Comparison of ENCODE assay signal across 1 cellular context in genomic region chr5:181204561-181205401, GRCh38.
TF ChIP-seq lines count a peak whose summit lies in the region.

TSS of gene TRIM7 (minus strand) at chr5:181205196. CDS start at chr5:181205110, 86 bp downstream.

TF ChIP-seq in K562, 482 proteins besides CTCF, POLR2A, EP300 and RAD21 (continued from another document and continues in another):
- TF ChIP-seq, protein P1, sequence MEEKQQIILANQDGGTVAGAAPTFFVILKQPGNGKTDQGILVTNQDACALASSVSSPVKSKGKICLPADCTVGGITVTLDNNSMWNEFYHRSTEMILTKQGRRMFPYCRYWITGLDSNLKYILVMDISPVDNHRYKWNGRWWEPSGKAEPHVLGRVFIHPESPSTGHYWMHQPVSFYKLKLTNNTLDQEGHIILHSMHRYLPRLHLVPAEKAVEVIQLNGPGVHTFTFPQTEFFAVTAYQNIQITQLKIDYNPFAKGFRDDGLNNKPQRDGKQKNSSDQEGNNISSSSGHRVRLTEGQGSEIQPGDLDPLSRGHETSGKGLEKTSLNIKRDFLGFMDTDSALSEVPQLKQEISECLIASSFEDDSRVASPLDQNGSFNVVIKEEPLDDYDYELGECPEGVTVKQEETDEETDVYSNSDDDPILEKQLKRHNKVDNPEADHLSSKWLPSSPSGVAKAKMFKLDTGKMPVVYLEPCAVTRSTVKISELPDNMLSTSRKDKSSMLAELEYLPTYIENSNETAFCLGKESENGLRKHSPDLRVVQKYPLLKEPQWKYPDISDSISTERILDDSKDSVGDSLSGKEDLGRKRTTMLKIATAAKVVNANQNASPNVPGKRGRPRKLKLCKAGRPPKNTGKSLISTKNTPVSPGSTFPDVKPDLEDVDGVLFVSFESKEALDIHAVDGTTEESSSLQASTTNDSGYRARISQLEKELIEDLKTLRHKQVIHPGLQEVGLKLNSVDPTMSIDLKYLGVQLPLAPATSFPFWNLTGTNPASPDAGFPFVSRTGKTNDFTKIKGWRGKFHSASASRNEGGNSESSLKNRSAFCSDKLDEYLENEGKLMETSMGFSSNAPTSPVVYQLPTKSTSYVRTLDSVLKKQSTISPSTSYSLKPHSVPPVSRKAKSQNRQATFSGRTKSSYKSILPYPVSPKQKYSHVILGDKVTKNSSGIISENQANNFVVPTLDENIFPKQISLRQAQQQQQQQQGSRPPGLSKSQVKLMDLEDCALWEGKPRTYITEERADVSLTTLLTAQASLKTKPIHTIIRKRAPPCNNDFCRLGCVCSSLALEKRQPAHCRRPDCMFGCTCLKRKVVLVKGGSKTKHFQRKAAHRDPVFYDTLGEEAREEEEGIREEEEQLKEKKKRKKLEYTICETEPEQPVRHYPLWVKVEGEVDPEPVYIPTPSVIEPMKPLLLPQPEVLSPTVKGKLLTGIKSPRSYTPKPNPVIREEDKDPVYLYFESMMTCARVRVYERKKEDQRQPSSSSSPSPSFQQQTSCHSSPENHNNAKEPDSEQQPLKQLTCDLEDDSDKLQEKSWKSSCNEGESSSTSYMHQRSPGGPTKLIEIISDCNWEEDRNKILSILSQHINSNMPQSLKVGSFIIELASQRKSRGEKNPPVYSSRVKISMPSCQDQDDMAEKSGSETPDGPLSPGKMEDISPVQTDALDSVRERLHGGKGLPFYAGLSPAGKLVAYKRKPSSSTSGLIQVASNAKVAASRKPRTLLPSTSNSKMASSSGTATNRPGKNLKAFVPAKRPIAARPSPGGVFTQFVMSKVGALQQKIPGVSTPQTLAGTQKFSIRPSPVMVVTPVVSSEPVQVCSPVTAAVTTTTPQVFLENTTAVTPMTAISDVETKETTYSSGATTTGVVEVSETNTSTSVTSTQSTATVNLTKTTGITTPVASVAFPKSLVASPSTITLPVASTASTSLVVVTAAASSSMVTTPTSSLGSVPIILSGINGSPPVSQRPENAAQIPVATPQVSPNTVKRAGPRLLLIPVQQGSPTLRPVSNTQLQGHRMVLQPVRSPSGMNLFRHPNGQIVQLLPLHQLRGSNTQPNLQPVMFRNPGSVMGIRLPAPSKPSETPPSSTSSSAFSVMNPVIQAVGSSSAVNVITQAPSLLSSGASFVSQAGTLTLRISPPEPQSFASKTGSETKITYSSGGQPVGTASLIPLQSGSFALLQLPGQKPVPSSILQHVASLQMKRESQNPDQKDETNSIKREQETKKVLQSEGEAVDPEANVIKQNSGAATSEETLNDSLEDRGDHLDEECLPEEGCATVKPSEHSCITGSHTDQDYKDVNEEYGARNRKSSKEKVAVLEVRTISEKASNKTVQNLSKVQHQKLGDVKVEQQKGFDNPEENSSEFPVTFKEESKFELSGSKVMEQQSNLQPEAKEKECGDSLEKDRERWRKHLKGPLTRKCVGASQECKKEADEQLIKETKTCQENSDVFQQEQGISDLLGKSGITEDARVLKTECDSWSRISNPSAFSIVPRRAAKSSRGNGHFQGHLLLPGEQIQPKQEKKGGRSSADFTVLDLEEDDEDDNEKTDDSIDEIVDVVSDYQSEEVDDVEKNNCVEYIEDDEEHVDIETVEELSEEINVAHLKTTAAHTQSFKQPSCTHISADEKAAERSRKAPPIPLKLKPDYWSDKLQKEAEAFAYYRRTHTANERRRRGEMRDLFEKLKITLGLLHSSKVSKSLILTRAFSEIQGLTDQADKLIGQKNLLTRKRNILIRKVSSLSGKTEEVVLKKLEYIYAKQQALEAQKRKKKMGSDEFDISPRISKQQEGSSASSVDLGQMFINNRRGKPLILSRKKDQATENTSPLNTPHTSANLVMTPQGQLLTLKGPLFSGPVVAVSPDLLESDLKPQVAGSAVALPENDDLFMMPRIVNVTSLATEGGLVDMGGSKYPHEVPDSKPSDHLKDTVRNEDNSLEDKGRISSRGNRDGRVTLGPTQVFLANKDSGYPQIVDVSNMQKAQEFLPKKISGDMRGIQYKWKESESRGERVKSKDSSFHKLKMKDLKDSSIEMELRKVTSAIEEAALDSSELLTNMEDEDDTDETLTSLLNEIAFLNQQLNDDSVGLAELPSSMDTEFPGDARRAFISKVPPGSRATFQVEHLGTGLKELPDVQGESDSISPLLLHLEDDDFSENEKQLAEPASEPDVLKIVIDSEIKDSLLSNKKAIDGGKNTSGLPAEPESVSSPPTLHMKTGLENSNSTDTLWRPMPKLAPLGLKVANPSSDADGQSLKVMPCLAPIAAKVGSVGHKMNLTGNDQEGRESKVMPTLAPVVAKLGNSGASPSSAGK (IDR thresholded peaks at IDR 0.05), result peak; percentile 70; the same call in 1 of the 2 replicates
- TF ChIP-seq ELF2 (CRISPR knock-in tag; IDR thresholded peaks at IDR 0.05) (no peak), KHSRP (IDR thresholded peaks at IDR 0.05) (no peak), SMARCC2 (IDR thresholded peaks at IDR 0.05; ENCODE audit: low read depth) (no peak), ZBED1 (IDR thresholded peaks at IDR 0.05) (no peak), MNT (conservative IDR thresholded peaks at IDR 0.05) (peak in 1 of 2 experiments; percentile 38; a peak in 1 of 4 replicates), E2F5 (CRISPR knock-in tag; IDR thresholded peaks at IDR 0.05) (no peak), ZFX (CRISPR knock-in tag; IDR thresholded peaks at IDR 0.05) (peak; percentile 51), MAX (CRISPR knock-in tag; IDR thresholded peaks at IDR 0.05) (0 out of 2 replicates have a peak, but pooled peaks have one; percentile 27), CHCHD3 (CRISPR knock-in tag; IDR thresholded peaks at IDR 0.05) (no peak), ZNF507 (tag; conservative IDR thresholded peaks at IDR 0.05) (no peak), SREBF1 (IDR thresholded peaks at IDR 0.05; ENCODE audit: borderline replicate concordance, low read depth, low read length) (no peak), ZBTB17 (CRISPR knock-in tag; IDR thresholded peaks at IDR 0.05) (no peak), TAF1 (IDR thresholded peaks at IDR 0.05; ENCODE audit: control insufficient read depth, extremely low read depth, insufficient read depth, low read length, severe bottlenecking) (peak; percentile 13), DNMT1 (IDR thresholded peaks at IDR 0.05) (no peak), MCM2 (IDR thresholded peaks at IDR 0.05; ENCODE audit: low read depth) (no peak), PHB2 (IDR thresholded peaks at IDR 0.05; ENCODE audit: low read depth) (no peak), ZNF830 (CRISPR knock-in tag; IDR thresholded peaks at IDR 0.05) (no peak), HDAC8 (tag; IDR thresholded peaks at IDR 0.05) (no peak), USF1 (CRISPR knock-in tag; IDR thresholded peaks at IDR 0.05) (no peak)
- TF ChIP-seq, protein P2, sequence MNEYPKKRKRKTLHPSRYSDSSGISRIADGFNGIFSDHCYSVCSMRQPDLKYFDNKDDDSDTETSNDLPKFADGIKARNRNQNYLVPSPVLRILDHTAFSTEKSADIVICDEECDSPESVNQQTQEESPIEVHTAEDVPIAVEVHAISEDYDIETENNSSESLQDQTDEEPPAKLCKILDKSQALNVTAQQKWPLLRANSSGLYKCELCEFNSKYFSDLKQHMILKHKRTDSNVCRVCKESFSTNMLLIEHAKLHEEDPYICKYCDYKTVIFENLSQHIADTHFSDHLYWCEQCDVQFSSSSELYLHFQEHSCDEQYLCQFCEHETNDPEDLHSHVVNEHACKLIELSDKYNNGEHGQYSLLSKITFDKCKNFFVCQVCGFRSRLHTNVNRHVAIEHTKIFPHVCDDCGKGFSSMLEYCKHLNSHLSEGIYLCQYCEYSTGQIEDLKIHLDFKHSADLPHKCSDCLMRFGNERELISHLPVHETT (CRISPR knock-in tag; conservative IDR thresholded peaks at IDR 0.05 in 1 of 2, IDR thresholded peaks at IDR 0.05 in 1 of 2), result no peak
- TF ChIP-seq, protein P3, sequence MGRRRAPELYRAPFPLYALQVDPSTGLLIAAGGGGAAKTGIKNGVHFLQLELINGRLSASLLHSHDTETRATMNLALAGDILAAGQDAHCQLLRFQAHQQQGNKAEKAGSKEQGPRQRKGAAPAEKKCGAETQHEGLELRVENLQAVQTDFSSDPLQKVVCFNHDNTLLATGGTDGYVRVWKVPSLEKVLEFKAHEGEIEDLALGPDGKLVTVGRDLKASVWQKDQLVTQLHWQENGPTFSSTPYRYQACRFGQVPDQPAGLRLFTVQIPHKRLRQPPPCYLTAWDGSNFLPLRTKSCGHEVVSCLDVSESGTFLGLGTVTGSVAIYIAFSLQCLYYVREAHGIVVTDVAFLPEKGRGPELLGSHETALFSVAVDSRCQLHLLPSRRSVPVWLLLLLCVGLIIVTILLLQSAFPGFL (CRISPR knock-in tag; IDR thresholded peaks at IDR 0.05), result no peak
- TF ChIP-seq, protein P4, sequence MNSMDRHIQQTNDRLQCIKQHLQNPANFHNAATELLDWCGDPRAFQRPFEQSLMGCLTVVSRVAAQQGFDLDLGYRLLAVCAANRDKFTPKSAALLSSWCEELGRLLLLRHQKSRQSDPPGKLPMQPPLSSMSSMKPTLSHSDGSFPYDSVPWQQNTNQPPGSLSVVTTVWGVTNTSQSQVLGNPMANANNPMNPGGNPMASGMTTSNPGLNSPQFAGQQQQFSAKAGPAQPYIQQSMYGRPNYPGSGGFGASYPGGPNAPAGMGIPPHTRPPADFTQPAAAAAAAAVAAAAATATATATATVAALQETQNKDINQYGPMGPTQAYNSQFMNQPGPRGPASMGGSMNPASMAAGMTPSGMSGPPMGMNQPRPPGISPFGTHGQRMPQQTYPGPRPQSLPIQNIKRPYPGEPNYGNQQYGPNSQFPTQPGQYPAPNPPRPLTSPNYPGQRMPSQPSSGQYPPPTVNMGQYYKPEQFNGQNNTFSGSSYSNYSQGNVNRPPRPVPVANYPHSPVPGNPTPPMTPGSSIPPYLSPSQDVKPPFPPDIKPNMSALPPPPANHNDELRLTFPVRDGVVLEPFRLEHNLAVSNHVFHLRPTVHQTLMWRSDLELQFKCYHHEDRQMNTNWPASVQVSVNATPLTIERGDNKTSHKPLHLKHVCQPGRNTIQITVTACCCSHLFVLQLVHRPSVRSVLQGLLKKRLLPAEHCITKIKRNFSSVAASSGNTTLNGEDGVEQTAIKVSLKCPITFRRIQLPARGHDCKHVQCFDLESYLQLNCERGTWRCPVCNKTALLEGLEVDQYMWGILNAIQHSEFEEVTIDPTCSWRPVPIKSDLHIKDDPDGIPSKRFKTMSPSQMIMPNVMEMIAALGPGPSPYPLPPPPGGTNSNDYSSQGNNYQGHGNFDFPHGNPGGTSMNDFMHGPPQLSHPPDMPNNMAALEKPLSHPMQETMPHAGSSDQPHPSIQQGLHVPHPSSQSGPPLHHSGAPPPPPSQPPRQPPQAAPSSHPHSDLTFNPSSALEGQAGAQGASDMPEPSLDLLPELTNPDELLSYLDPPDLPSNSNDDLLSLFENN (IDR thresholded peaks at IDR 0.05; ENCODE audit: low read depth in 2 of 2, low read length in 2 of 2), result no peak
- TF ChIP-seq, protein P5, sequence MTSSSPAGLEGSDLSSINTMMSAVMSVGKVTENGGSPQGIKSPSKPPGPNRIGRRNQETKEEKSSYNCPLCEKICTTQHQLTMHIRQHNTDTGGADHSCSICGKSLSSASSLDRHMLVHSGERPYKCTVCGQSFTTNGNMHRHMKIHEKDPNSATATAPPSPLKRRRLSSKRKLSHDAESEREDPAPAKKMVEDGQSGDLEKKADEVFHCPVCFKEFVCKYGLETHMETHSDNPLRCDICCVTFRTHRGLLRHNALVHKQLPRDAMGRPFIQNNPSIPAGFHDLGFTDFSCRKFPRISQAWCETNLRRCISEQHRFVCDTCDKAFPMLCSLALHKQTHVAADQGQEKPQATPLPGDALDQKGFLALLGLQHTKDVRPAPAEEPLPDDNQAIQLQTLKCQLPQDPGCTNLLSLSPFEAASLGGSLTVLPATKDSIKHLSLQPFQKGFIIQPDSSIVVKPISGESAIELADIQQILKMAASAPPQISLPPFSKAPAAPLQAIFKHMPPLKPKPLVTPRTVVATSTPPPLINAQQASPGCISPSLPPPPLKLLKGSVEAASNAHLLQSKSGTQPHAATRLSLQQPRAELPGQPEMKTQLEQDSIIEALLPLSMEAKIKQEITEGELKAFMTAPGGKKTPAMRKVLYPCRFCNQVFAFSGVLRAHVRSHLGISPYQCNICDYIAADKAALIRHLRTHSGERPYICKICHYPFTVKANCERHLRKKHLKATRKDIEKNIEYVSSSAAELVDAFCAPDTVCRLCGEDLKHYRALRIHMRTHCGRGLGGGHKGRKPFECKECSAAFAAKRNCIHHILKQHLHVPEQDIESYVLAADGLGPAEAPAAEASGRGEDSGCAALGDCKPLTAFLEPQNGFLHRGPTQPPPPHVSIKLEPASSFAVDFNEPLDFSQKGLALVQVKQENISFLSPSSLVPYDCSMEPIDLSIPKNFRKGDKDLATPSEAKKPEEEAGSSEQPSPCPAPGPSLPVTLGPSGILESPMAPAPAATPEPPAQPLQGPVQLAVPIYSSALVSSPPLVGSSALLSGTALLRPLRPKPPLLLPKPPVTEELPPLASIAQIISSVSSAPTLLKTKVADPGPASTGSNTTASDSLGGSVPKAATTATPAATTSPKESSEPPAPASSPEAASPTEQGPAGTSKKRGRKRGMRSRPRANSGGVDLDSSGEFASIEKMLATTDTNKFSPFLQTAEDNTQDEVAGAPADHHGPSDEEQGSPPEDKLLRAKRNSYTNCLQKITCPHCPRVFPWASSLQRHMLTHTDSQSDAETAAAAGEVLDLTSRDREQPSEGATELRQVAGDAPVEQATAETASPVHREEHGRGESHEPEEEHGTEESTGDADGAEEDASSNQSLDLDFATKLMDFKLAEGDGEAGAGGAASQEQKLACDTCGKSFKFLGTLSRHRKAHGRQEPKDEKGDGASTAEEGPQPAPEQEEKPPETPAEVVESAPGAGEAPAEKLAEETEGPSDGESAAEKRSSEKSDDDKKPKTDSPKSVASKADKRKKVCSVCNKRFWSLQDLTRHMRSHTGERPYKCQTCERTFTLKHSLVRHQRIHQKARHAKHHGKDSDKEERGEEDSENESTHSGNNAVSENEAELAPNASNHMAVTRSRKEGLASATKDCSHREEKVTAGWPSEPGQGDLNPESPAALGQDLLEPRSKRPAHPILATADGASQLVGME (CRISPR knock-in tag; IDR thresholded peaks at IDR 0.05), result no peak
